ENCODE assay signal across 19 cellular contexts in genomic region chr10:14732146-14732545, GRCh38.
"Had no signal": no experiment of that assay in that cellular context is flagged by ENCODE, and none has a peak within 500 bp of the region (broad histone marks: within the 10 kb centered on the region; RNA-seq: fewer than 3 reads in every experiment).

No MANE protein-coding gene starts in this region.

- H3K27ac ChIP-seq: left lung, tibial nerve, vagina had no signal

- DNase-seq: activated CD4-positive, CD25-positive, alpha-beta regulatory T cell; activated CD8-positive, alpha-beta memory T cell treated with anti-CD3 and anti-CD28 coated beads, Interleukin-2, amount 50 U/mL, for 4 hours; activated CD8-positive, alpha-beta T cell treated with anti-CD3 and anti-CD28 coated beads, Interleukin-2, amount 10 ng/mL, durations not matched to agents 7 days and 5 days; activated gamma-delta T cell treated with Interleukin-2 at 50 U/mL for 16 hours; amygdala; cortex of kidney; effector CD4-positive, alpha-beta T cell; foreskin fibroblast; hippocampal formation; kidney; left lung; mammary epithelial cell; naive thymus-derived CD4-positive, alpha-beta T cell; retina; stimulated activated CD4-positive, alpha-beta T cell treated with anti-CD3 and anti-CD28 coated beads, Interleukin-2, amount 100 ng/mL, for 48 hours; stimulated activated naive CD4-positive, alpha-beta T cell; substantia nigra had no signal

- H3K9me3 ChIP-seq: left lung, tibial nerve, vagina had no signal

- H3K27me3 ChIP-seq: left lung, tibial nerve, vagina had no signal

- H3K36me3 ChIP-seq: left lung, tibial nerve, vagina had no signal

- H3K4me3 ChIP-seq: left lung, tibial nerve, vagina had no signal
